In genomic region chr12:10673660-10674384, GRCh38 we compare ENCODE assay signal across 8 cellular contexts. TPM values are rescaled to one million over a fixed set of nuclear protein-coding genes. Genes with fewer than 3 reads are reported as not detected.
DNase-seq lines count a peak whose midpoint lies in the region; ATAC-seq and TF ChIP-seq lines count a peak whose summit lies in the region.

Gene STYK1 (minus strand): TSS chr12:10674052. CDS start chr12:10634618, 39,434 bp downstream.

- H2BK12ac ChIP-seq in neuronal stem cell (ENCODE audit: low read length) = no peak within 1 kb of the TSS

- peak; percentile 71 for ATAC-seq in GM18517 (IDR thresholded peaks at IDR 0.05; ENCODE audit: unreplicated experiment)

- no peaks in the 10 kb centered on the region for H3K36me3 ChIP-seq in PC-9 (ENCODE audit: low read depth)
- no peaks in the 10 kb centered on the region for H3K36me3 ChIP-seq in neuronal stem cell (replicated peaks in 1 of 2; ENCODE audit: control insufficient read depth in 2 of 2, insufficient read depth in 2 of 2, low read length in 2 of 2)
- H3K36me3 ChIP-seq in stomach smooth muscle (ENCODE audit: control insufficient read depth in 2 of 2, insufficient read depth in 2 of 2, low read length in 2 of 2) = no peaks in the 10 kb centered on the region

- H3K4me2 ChIP-seq in PC-9 = peak within 1 kb of the TSS; percentile 82
- H3K4me2 ChIP-seq in neuronal stem cell (ENCODE audit: insufficient read depth, low read length, poor library complexity, severe bottlenecking) = peak within 1 kb of the TSS; percentile 81

- peaks cover 11% of the 10 kb centered on the region for H3F3A ChIP-seq in PC-9 (ENCODE audit: insufficient read depth, low read depth)

- H3K79me2 ChIP-seq in PC-9 (ENCODE audit: low read depth) = peaks cover 15% of the 10 kb centered on the region; the same call in 1 of the 2 replicates

- no peak within 1 kb of the TSS for H2AK5ac ChIP-seq in neuronal stem cell (ENCODE audit: low read depth, low read length)

- H3K9me3 ChIP-seq in PC-9 (ENCODE audit: insufficient read depth, low read depth) = no peaks in the 10 kb centered on the region
- no peaks in the 10 kb centered on the region for H3K9me3 ChIP-seq in neuronal stem cell (replicated peaks in 1 of 2; ENCODE audit: control insufficient read depth in 2 of 2, insufficient read depth in 1 of 2, low read depth in 1 of 2, low read length in 2 of 2)
- no peaks in the 10 kb centered on the region for H3K9me3 ChIP-seq in stomach smooth muscle (ENCODE audit: control insufficient read depth in 2 of 2, low read length in 2 of 2)

- H3K9me2 ChIP-seq in PC-9 (ENCODE audit: insufficient read depth) = no peaks in the 10 kb centered on the region

- H3K4me1 ChIP-seq in PC-9 (replicated peaks; ENCODE audit: insufficient read depth) = peaks cover 11% of the 10 kb centered on the region; the same call in 1 of the 2 replicates
- H3K4me1 ChIP-seq in neuronal stem cell (ENCODE audit: control insufficient read depth in 2 of 2, insufficient read depth in 1 of 2, low read depth in 1 of 2, low read length in 2 of 2) = no peaks in the 10 kb centered on the region
- peaks cover 2% of the 10 kb centered on the region for H3K4me1 ChIP-seq in stomach smooth muscle (ENCODE audit: control insufficient read depth, insufficient read depth, low read length)

- H3K14ac ChIP-seq in neuronal stem cell (ENCODE audit: low read length) = peak within 1 kb of the TSS; percentile 79

- H4K91ac ChIP-seq in neuronal stem cell (ENCODE audit: low read depth, low read length, poor library complexity) = no peak within 1 kb of the TSS

- H3K9ac ChIP-seq in neuronal stem cell (ENCODE audit: low read depth, low read length, poor library complexity) (no peak within 1 kb of the TSS), stomach smooth muscle (ENCODE audit: low read length in 2 of 2) (no peak within 1 kb of the TSS)

- WGBS in neuronal stem cell (ENCODE audit: extremely low coverage in 2 of 2, insufficient read length in 2 of 2, insufficient replicate concordance in 1 of 2), 2 donors = no CpG with 5 or more reads among the region's 35 CpGs

- H2AFZ ChIP-seq in PC-9 (peak within 1 kb of the TSS; percentile 96), neuronal stem cell (ENCODE audit: low read length) (peak within 1 kb of the TSS; percentile 94)

- H2BK15ac ChIP-seq in neuronal stem cell (ENCODE audit: low read length) = no peak within 1 kb of the TSS

- H3K4me3 ChIP-seq in PC-9 (peak within 1 kb of the TSS; percentile 76), neuronal stem cell (ENCODE audit: low read length in 2 of 2) (peak within 1 kb of the TSS; percentile 43 to 86), stomach smooth muscle (ENCODE audit: low read length in 2 of 2) (peak within 1 kb of the TSS; percentile 57 to 69)

- no peak within 1 kb of the TSS for H3K4ac ChIP-seq in neuronal stem cell (ENCODE audit: low read length)

- H3K79me1 ChIP-seq in neuronal stem cell (ENCODE audit: low read depth, low read length) = no peaks in the 10 kb centered on the region

- H2BK5ac ChIP-seq in neuronal stem cell (ENCODE audit: low read length) = no peak within 1 kb of the TSS

- intact Hi-C loops in PC-9 (cut with micrococcal nuclease; ENCODE audit: unreplicated experiment) = loop anchor here (1.0 to 5.0 kb wide), 14 partner anchors 40 to 922 kb away; partner anchors contain the start of genes CLEC9A and MAGOHB

- TF ChIP-seq CTCF in 22Rv1 (IDR thresholded peaks at IDR 0.05) = peak; percentile 99
- peak; percentile 99 for TF ChIP-seq CTCF in PC-9 (conservative IDR thresholded peaks at IDR 0.05)

- peak within 1 kb of the TSS; percentile 39 for H3K23ac ChIP-seq in neuronal stem cell (ENCODE audit: low read depth, low read length, poor library complexity)

- H3K27ac ChIP-seq in 22Rv1 (peak within 1 kb of the TSS; percentile 91), PC-9 (peak within 1 kb of the TSS; percentile 77), neuronal stem cell (replicated peaks; ENCODE audit: low read length) (no peak within 1 kb of the TSS), stomach smooth muscle (ENCODE audit: low read length) (no peak within 1 kb of the TSS)

- no peaks in the 10 kb centered on the region; the same call in 1 of the 2 replicates for H4K20me1 ChIP-seq in PC-9 (ENCODE audit: insufficient read depth)

- H3K27me3 ChIP-seq in PC-9 (ENCODE audit: insufficient read depth, low read depth) = no peaks in the 10 kb centered on the region
- peaks cover 0 to 42% (median 5%) of the 10 kb centered on the region in 3 experiments for H3K27me3 ChIP-seq in neuronal stem cell (ENCODE audit: control insufficient read depth in 3 of 3, insufficient read depth in 3 of 3, low read depth in 1 of 3, low read length in 3 of 3)
- peaks cover 13 to 17% of the 10 kb centered on the region in 2 donors for H3K27me3 ChIP-seq in stomach smooth muscle (ENCODE audit: control insufficient read depth in 1 of 2, insufficient read depth in 2 of 2, low read length in 2 of 2)

- H3K18ac ChIP-seq in neuronal stem cell (ENCODE audit: low read length) = no peak within 1 kb of the TSS

- H2BK120ac ChIP-seq in neuronal stem cell (ENCODE audit: low read depth, low read length) = no peak within 1 kb of the TSS

- no TSS peak for BruUV-seq in PC-9 (replicated peaks; lab: Mats Ljungman, UMichigan)

- POLR2A ChIA-PET in PC-9 (lab: Charles Lee; ENCODE audit: unreplicated experiment) = interaction anchor here (0.8 kb wide), 1 partner anchor 161 kb away, joined by 4 read pairs; no protein-coding TSS in a partner anchor

- DNase-seq in HT-29 (ENCODE audit: low spot score) (peak; percentile 91), PC-9 (peak; percentile 89 to 95), foreskin melanocyte (peak; percentile 10), neuronal stem cell (ENCODE audit: low spot score) (peak; percentile 50)
- peak; percentile 39 for DNase-seq in activated T-helper 9 cell treated with anti-CD3 and anti-CD28 coated beads, Interleukin-2, amount 50 U/mL, for 16 hours (ENCODE audit: low read depth)

- no peak within 1 kb of the TSS for H4K8ac ChIP-seq in neuronal stem cell (ENCODE audit: low read depth, low read length)

- CTCF ChIA-PET in PC-9 (lab: Charles Lee) = interaction anchor here (0.6 to 0.7 kb wide), 2 partner anchors 44 to 111 kb away, joined by 6 to 9 read pairs; no protein-coding TSS in a partner anchor

RNA-seq across cellular contexts. Expression of gene STYK1, which starts in this region (rescaled TPM):
- total RNA-seq in HT-29 (2014; rRNA removed; shearing (Covaris generic)) = 7.4 and 12.8 TPM in 2 replicates
- total RNA-seq in PC-9 (2021) = 7.8 and 16.9 TPM in 2 replicates
- not detected for polyA plus RNA-seq in neuronal stem cell (2013, experiment 1 of 2)
- polyA plus RNA-seq in neuronal stem cell (2013, experiment 2 of 2) = 0.01 TPM

Comparison
In these comparisons a context has a peak if more than half of its experiments do, and no peak if none do; other contexts are left out.
1. H3K27ac ChIP-seq: peak in 22Rv1 (single experiment) and PC-9 (single experiment); none in neuronal stem cell (single experiment) and stomach smooth muscle (single experiment).
2. DNase-seq: peak in every context shown above with its lines; median percentile 92 in PC-9; 91 in HT-29; 50 in neuronal stem cell; 39 in activated T-helper 9 cell treated with anti-CD3 and anti-CD28 coated beads, Interleukin-2, amount 50 U/mL, for 16 hours; 10 in foreskin melanocyte.
3. Peak in every context shown above with its lines, with median percentiles within 50 percentile points of each other: H3K4me3 ChIP-seq.